Comparison of ENCODE assay signal across 1 cellular context in the genomic region with DNA sequence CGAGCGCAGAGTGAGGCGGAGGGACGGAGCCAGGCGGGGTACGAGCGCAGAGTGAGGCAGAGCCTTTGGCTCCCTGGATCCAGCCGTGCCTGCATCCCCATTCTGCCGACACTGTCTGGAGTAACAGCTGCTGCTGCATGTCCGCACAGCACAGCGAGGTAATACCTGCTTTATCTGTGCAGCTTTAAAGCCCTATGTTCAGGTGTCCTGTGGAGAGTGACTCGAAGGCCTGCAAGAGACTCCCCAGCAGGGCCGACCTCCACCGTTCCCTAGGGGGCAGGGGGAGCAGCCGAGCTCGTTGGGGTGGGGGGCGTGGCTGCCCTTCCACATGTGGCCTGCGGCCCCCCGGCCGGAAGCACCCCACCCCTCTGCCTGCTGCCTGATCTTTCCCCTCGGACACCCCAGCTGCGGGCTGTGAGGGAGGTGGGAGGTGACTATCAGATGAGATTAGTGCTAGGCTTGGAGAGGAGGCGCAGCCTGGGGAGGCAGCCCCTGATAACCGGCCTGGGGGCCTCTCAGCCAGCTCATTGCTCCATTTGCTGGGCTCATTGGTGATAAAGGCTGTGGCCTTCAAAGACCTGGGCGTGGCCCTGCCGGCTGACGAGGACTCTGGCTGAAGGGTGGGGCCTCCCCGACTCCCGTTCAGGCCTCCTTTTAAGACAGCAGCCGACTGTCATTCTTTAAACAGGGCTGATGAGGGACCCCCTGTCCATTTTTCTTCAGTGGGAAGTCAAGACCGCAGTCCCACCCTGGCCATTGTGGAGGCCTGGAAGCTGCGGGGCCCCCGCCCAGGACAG.
A peak's percentile ranks its signal among the peaks of the same experiment; 100 is the strongest.
TF ChIP-seq lines count a peak whose summit lies in the region.

No MANE protein-coding gene starts in this region.

TF ChIP-seq in H1, 55 proteins besides CTCF, POLR2A, EP300 and RAD21:
- TF ChIP-seq SRF (IDR thresholded peaks at IDR 0.05; ENCODE audit: low read depth, low read length): no peak
- TF ChIP-seq, protein P1, sequence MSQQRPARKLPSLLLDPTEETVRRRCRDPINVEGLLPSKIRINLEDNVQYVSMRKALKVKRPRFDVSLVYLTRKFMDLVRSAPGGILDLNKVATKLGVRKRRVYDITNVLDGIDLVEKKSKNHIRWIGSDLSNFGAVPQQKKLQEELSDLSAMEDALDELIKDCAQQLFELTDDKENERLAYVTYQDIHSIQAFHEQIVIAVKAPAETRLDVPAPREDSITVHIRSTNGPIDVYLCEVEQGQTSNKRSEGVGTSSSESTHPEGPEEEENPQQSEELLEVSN (IDR thresholded peaks at IDR 0.05): no peak
- TF ChIP-seq, protein P2, sequence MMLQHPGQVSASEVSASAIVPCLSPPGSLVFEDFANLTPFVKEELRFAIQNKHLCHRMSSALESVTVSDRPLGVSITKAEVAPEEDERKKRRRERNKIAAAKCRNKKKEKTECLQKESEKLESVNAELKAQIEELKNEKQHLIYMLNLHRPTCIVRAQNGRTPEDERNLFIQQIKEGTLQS (IDR thresholded peaks at IDR 0.05; ENCODE audit: insufficient read depth, low read depth, low read length): no peak
- peak; percentile 50; the same call in 1 of the 2 replicates for TF ChIP-seq KDM1A (IDR thresholded peaks at IDR 0.05; ENCODE audit: borderline replicate concordance, low read length)
- TF ChIP-seq BCL11A (IDR thresholded peaks at IDR 0.05; ENCODE audit: low read depth in 2 of 2, low read length in 2 of 2): no peak
